ENCODE assay signal across 14 cellular contexts in genomic region chr3:39144095-39144747, GRCh38. TPM values are rescaled to one million over a fixed set of nuclear protein-coding genes. Genes with fewer than 3 reads are reported as not detected.
DNase-seq lines count a peak whose midpoint lies in the region; ATAC-seq and TF ChIP-seq lines count a peak whose summit lies in the region.
"Had no signal": no experiment of that assay in that cellular context is flagged by ENCODE, and none has a peak within 500 bp of the region (broad histone marks: within the 10 kb centered on the region; RNA-seq: fewer than 3 reads in every experiment).

No MANE protein-coding gene starts in this region.

- H3K27ac Mint-ChIP-seq in endodermal cell, result peak overlapping the region; percentile 52

- H3K9me3 ChIP-seq in BE2C, result no peaks in the 10 kb centered on the region
- no peaks in the 10 kb centered on the region for H3K9me3 ChIP-seq in endodermal cell (ENCODE audit: control insufficient read depth, low read length)
- H3K9me3 ChIP-seq: thoracic aorta had no signal

- H3K9me3 Mint-ChIP-seq in endodermal cell, result no peaks in the 10 kb centered on the region
- H3K9me3 Mint-ChIP-seq: mesothelial cell of epicardium had no signal

- H3K27ac ChIP-seq in C4-2B, result peak overlapping the region; percentile 81; the same call in 1 of the 2 replicates
- H3K27ac ChIP-seq in endodermal cell (ENCODE audit: low read depth, low read length), result no peak overlapping the region
- H3K27ac ChIP-seq: epithelial cell of prostate, SK-N-MC, thoracic aorta had no signal

- ATAC-seq in HG02852 (IDR thresholded peaks at IDR 0.05; ENCODE audit: unreplicated experiment) (no peak), HG02885 (IDR thresholded peaks at IDR 0.05; ENCODE audit: poor library complexity, unreplicated experiment) (no peak), GM19455 (IDR thresholded peaks at IDR 0.05; ENCODE audit: unreplicated experiment) (no peak)

- TF ChIP-seq CTCF in BE2C (IDR thresholded peaks at IDR 0.05; ENCODE audit: low read depth, low read length) (no peak), C4-2B (conservative IDR thresholded peaks at IDR 0.05) (no peak), endodermal cell (conservative IDR thresholded peaks at IDR 0.05) (no peak)

- no peak overlapping the region for H3K4me3 Mint-ChIP-seq in endodermal cell
- H3K4me3 Mint-ChIP-seq: mesothelial cell of epicardium had no signal

- H3K27me3 ChIP-seq in BE2C (no peaks in the 10 kb centered on the region), endodermal cell (ENCODE audit: control insufficient read depth, insufficient read depth, low read length, poor library complexity, severe bottlenecking) (no peaks in the 10 kb centered on the region)

- H3K36me3 Mint-ChIP-seq in endodermal cell (ENCODE audit: low read depth), result peaks cover 42% of the 10 kb centered on the region

- DNase-seq in BE2C, result peak; percentile 46
- DNase-seq in NCI-H345 treated with DMSO at 0.1 percent for 48 hours (lab: John Stamatoyannopoulos, UW; ENCODE audit: unreplicated experiment), result peak; percentile 57
- peak; percentile 59 for DNase-seq in endodermal cell
- DNase-seq in AG08396 (ENCODE audit: low spot score), result no peak
- DNase-seq: activated CD4-positive, alpha-beta T cell treated with anti-CD3 and anti-CD28 coated beads, Interleukin-2, amount 50 U/mL, for 48 hours; NCI-H524 treated with DMSO at 0.1 percent for 48 hours had no signal

- no peak overlapping the region for H3K9ac ChIP-seq in endodermal cell (ENCODE audit: extremely low read depth, low read length, poor library complexity, severe bottlenecking)

- H3K36me3 ChIP-seq in BE2C (peaks cover 14% of the 10 kb centered on the region), endodermal cell (ENCODE audit: control insufficient read depth, insufficient read depth, low read length) (peaks cover 76% of the 10 kb centered on the region)

- peaks cover 43% of the 10 kb centered on the region for H3K4me1 ChIP-seq in BE2C
- peaks cover 17% of the 10 kb centered on the region for H3K4me1 ChIP-seq in endodermal cell (ENCODE audit: control insufficient read depth, insufficient read depth, low read length)

- H3K4me1 Mint-ChIP-seq in endodermal cell, result peaks cover 25% of the 10 kb centered on the region

- WGBS in endodermal cell (ENCODE audit: insufficient coverage in 1 of 2, insufficient read length in 1 of 2), 2 experiments, result 90 to 94% methylated on average over 15 to 20 of the region's 20 CpGs

- H3K4me3 ChIP-seq in BE2C (ENCODE audit: low read depth, low read length) (no peak overlapping the region), endodermal cell (ENCODE audit: low read length) (no peak overlapping the region)
- H3K4me3 ChIP-seq: SK-N-MC, thoracic aorta had no signal

- no peaks in the 10 kb centered on the region for H3K27me3 Mint-ChIP-seq in endodermal cell (ENCODE audit: insufficient read depth)

RNA-seq across cellular contexts. Expression of gene CSRNP1, which starts 9.2 kb away (rescaled TPM):
- 36.7 TPM for polyA plus RNA-seq in BE2C (2012; ENCODE audit: insufficient read depth, insufficient read length, low read depth)
- total RNA-seq in endodermal cell, result 10 to 100 TPM in 1 of 2 donors, 1 to 10 TPM in 1; 9.2 to 11.1 TPM
- polyA plus RNA-seq in endodermal cell (2013, experiment 1 of 2), result 7.5 TPM
- 8.0 TPM for polyA plus RNA-seq in endodermal cell (2013, experiment 2 of 2)

RNA-seq across cellular contexts. Expression of gene TTC21A, which starts 36.7 kb away (rescaled TPM):
- polyA plus RNA-seq in BE2C (2012; ENCODE audit: insufficient read depth, insufficient read length, low read depth), result 4.8 TPM
- total RNA-seq in endodermal cell, result 1 to 10 TPM; 5.7 to 5.8 TPM
- polyA plus RNA-seq in endodermal cell (2013, experiment 1 of 2), result 8.1 TPM
- polyA plus RNA-seq in endodermal cell (2013, experiment 2 of 2), result 7.0 TPM

RNA-seq across cellular contexts. Expression of gene GORASP1, which starts 36.8 kb away (rescaled TPM):
- polyA plus RNA-seq in BE2C (2012; ENCODE audit: insufficient read depth, insufficient read length, low read depth), result 65.7 TPM
- total RNA-seq in endodermal cell, result 10 to 100 TPM; 47.4 to 48.9 TPM
- polyA plus RNA-seq in endodermal cell (2013, experiment 1 of 2), result 34.8 TPM
- 28.4 TPM for polyA plus RNA-seq in endodermal cell (2013, experiment 2 of 2)

RNA-seq across cellular contexts. Expression of gene XIRP1, which starts 48.2 kb away (rescaled TPM):
- not detected for polyA plus RNA-seq in BE2C (2012; ENCODE audit: insufficient read depth, insufficient read length, low read depth)
- not detected for total RNA-seq in endodermal cell
- 0.07 TPM for polyA plus RNA-seq in endodermal cell (2013, experiment 1 of 2)
- polyA plus RNA-seq in endodermal cell (2013, experiment 2 of 2), result 0.08 TPM
- total RNA-seq: mesothelial cell of epicardium had no signal
